In genomic region chr1:229558460-229559335, GRCh38 we compare ENCODE assay signal across 1 cellular context.
TF ChIP-seq lines count a peak whose summit lies in the region.

Gene ABCB10 (minus strand): TSS chr1:229558707. CDS start chr1:229558652, 55 bp downstream.

TF ChIP-seq in H1, 55 proteins besides CTCF, POLR2A, EP300 and RAD21:
- TF ChIP-seq SRF (IDR thresholded peaks at IDR 0.05; ENCODE audit: low read depth, low read length) (peak; percentile 68), SIRT6 (IDR thresholded peaks at IDR 0.05; ENCODE audit: low read length) (no peak), FOSL1 (IDR thresholded peaks at IDR 0.05; ENCODE audit: insufficient read depth, low read depth, low read length) (no peak), RBBP5 (IDR thresholded peaks at IDR 0.05; ENCODE audit: borderline replicate concordance, low read depth, low read length) (peak; percentile 56; the same call in 1 of the 2 replicates), RXRA (IDR thresholded peaks at IDR 0.05; ENCODE audit: insufficient read depth, low read depth, low read length) (no peak), SP1 (IDR thresholded peaks at IDR 0.05; ENCODE audit: low read depth, low read length) (no peak), CBX5 (IDR thresholded peaks at IDR 0.05; ENCODE audit: low read depth, low read length) (no peak), SP4 (IDR thresholded peaks at IDR 0.05; ENCODE audit: low read length) (peak; percentile 81), TCF12 (IDR thresholded peaks at IDR 0.05; ENCODE audit: low read depth, low read length) (0 out of 2 replicates have a peak, but pooled peaks have one; percentile 58), ZNF274 (IDR thresholded peaks at IDR 0.05; ENCODE audit: borderline replicate concordance, extremely low read depth, low read length) (no peak), TAF1 (IDR thresholded peaks at IDR 0.05; ENCODE audit: low read depth, low read length) (no peak; the same call in 1 of the 2 replicates), KDM1A (IDR thresholded peaks at IDR 0.05; ENCODE audit: borderline replicate concordance, low read length) (peak; percentile 10; the same call in 1 of the 2 replicates), TBP (IDR thresholded peaks at IDR 0.05; ENCODE audit: low read depth, low read length) (peak; percentile 47; the same call in 1 of the 2 replicates), SIN3A (conservative IDR thresholded peaks at IDR 0.05 in 1 of 2, IDR thresholded peaks at IDR 0.05 in 1 of 2; ENCODE audit: low read depth in 1 of 2, low read length in 2 of 2) (peak in 1 of 2 experiments; percentile 25; a peak in 1 of 4 replicates), CBX8 (IDR thresholded peaks at IDR 0.05; ENCODE audit: borderline replicate concordance, low read depth, low read length) (no peak), MAFK (IDR thresholded peaks at IDR 0.05; ENCODE audit: low read depth, low read length) (no peak), ASH2L (IDR thresholded peaks at IDR 0.05; ENCODE audit: low read length) (peak; percentile 73), BCL11A (IDR thresholded peaks at IDR 0.05; ENCODE audit: low read depth in 2 of 2, low read length in 2 of 2) (no peak), POLR2AphosphoS5 (IDR thresholded peaks at IDR 0.05; ENCODE audit: low read depth, low read length) (no peak; the same call in 1 of the 2 replicates), CREB1 (IDR thresholded peaks at IDR 0.05) (peak; percentile 50; the same call in 1 of the 2 replicates), HDAC2 (IDR thresholded peaks at IDR 0.05; ENCODE audit: borderline replicate concordance in 1 of 2, low read depth in 2 of 2, low read length in 2 of 2) (peak; percentile 49 to 94; a peak in 3 of 4 replicates), CHD2 (IDR thresholded peaks at IDR 0.05; ENCODE audit: low read length) (no peak), E2F6 (IDR thresholded peaks at IDR 0.05) (peak; percentile 49; the same call in 1 of the 2 replicates), GABPA (IDR thresholded peaks at IDR 0.05; ENCODE audit: borderline replicate concordance, insufficient read depth, low read length) (no peak), NANOG (IDR thresholded peaks at IDR 0.05; ENCODE audit: insufficient read depth, low read depth, low read length, poor library complexity, severe bottlenecking) (no peak), JUN (IDR thresholded peaks at IDR 0.05; ENCODE audit: low read depth, low read length) (no peak), CHD1 (IDR thresholded peaks at IDR 0.05; ENCODE audit: low read depth, low read length) (no peak), HDAC6 (IDR thresholded peaks at IDR 0.05; ENCODE audit: low read depth, low read length) (no peak), ATF3 (IDR thresholded peaks at IDR 0.05; ENCODE audit: insufficient read depth, low read depth, low read length) (0 out of 2 replicates have a peak, but pooled peaks have one; percentile 12), PHF8 (conservative IDR thresholded peaks at IDR 0.05; ENCODE audit: low read depth, low read length) (peak; percentile 43), JUND (IDR thresholded peaks at IDR 0.05; ENCODE audit: low read length) (0 out of 2 replicates have a peak, but pooled peaks have one; percentile 8), BRCA1 (IDR thresholded peaks at IDR 0.05; ENCODE audit: low read depth, low read length) (0 out of 2 replicates have a peak, but pooled peaks have one; percentile 21), NRF1 (IDR thresholded peaks at IDR 0.05; ENCODE audit: low read depth, low read length) (peak; percentile 91), TEAD4 (IDR thresholded peaks at IDR 0.05; ENCODE audit: low read depth, low read length) (no peak), YY1 (IDR thresholded peaks at IDR 0.05; ENCODE audit: low read depth, low read length) (peak; percentile 80), TAF7 (optimal IDR thresholded peaks at IDR 0.05; ENCODE audit: borderline replicate concordance, low read depth, low read length) (peak; percentile 61), KDM5A (IDR thresholded peaks at IDR 0.05; ENCODE audit: low read length) (no peak), USF2 (IDR thresholded peaks at IDR 0.05; ENCODE audit: low read length) (0 out of 2 replicates have a peak, but pooled peaks have one; percentile 20), KDM4A (IDR thresholded peaks at IDR 0.05; ENCODE audit: low read depth, low read length, severe bottlenecking) (peak; percentile 53), CEBPB (IDR thresholded peaks at IDR 0.05; ENCODE audit: low read depth, low read length) (no peak), BACH1 (IDR thresholded peaks at IDR 0.05; ENCODE audit: low read length) (0 out of 2 replicates have a peak, but pooled peaks have one; percentile 4), RFX5 (IDR thresholded peaks at IDR 0.05; ENCODE audit: borderline replicate concordance, low read depth, low read length) (no peak), RNF2 (IDR thresholded peaks at IDR 0.05; ENCODE audit: borderline replicate concordance, low read depth, low read length, missing control alignments, poor library complexity, severe bottlenecking) (no peak), SAP30 (IDR thresholded peaks at IDR 0.05; ENCODE audit: insufficient read depth, insufficient replicate concordance, low read length) (no peak), EGR1 (IDR thresholded peaks at IDR 0.05; ENCODE audit: borderline replicate concordance, low read depth, low read length) (peak; percentile 74), POU5F1 (IDR thresholded peaks at IDR 0.05; ENCODE audit: low read depth, low read length) (no peak), CTBP2 (IDR thresholded peaks at IDR 0.05; ENCODE audit: borderline replicate concordance, insufficient read depth, insufficient read length, low read length) (peak; percentile 38), MAX (IDR thresholded peaks at IDR 0.05) (peak; percentile 91), EZH2 (IDR thresholded peaks at IDR 0.05; ENCODE audit: low read depth, low read length, severe bottlenecking) (peak; percentile 38), GTF2F1 (IDR thresholded peaks at IDR 0.05; ENCODE audit: borderline replicate concordance, low read depth, low read length) (no peak), SP2 (IDR thresholded peaks at IDR 0.05; ENCODE audit: low read length) (no peak)
